17 cellular contexts compared by ENCODE assay signal in genomic region chr11:126842038-126842437, GRCh38.
"Had no signal": no experiment of that assay in that cellular context is flagged by ENCODE, and none has a peak within 500 bp of the region (broad histone marks: within the 10 kb centered on the region; RNA-seq: fewer than 3 reads in every experiment).

No MANE protein-coding gene starts in this region.

- H3K4me1 ChIP-seq: adrenal gland, foreskin keratinocyte, left ventricle myocardium inferior, thyroid gland had no signal

- H3K27me3 ChIP-seq: adrenal gland, cardiac muscle cell, dorsolateral prefrontal cortex, foreskin keratinocyte, neutrophil, thyroid gland had no signal

- H3K4me3 Mint-ChIP-seq: T-helper 17 cell had no signal

- H3K4me3 ChIP-seq: adrenal gland, cardiac muscle cell, dorsolateral prefrontal cortex, left ventricle myocardium inferior, thyroid gland had no signal

- DNase-seq: activated CD4-positive, CD25-positive, alpha-beta regulatory T cell treated with anti-CD3 and anti-CD28 coated beads, Interleukin-2, amount 50 U/mL, for 72 hours; activated gamma-delta T cell treated with Interleukin-2 at 50 U/mL for 16 hours; adrenal gland; foreskin keratinocyte; glutamatergic neuron; hippocampal formation; left ventricle myocardium inferior; stimulated activated CD4-positive, alpha-beta T cell treated with anti-CD3 and anti-CD28 coated beads, Interleukin-2, amount 100 ng/mL, for 24 hours; stimulated activated naive CD4-positive, alpha-beta T cell treated with Interleukin-2 at 50 U/mL for 16 hours; T-helper 17 cell; thyroid gland had no signal

- H3K9me3 ChIP-seq: adrenal gland, left ventricle myocardium inferior, neutrophil, thyroid gland had no signal

- ATAC-seq: activated naive CD4-positive, alpha-beta T cell treated with anti-CD3 and anti-CD28 coated beads, Interleukin-2, amount 50 U/mL, for 72 hours; foreskin keratinocyte; T-helper 17 cell had no signal

- H3K4me1 Mint-ChIP-seq: T-helper 17 cell had no signal

- H3K36me3 Mint-ChIP-seq: activated naive CD4-positive, alpha-beta T cell treated with anti-CD3 and anti-CD28 coated beads, Interleukin-2, amount 50 U/mL, for 72 hours had no signal

- H3K27ac Mint-ChIP-seq: activated naive CD4-positive, alpha-beta T cell treated with anti-CD3 and anti-CD28 coated beads, Interleukin-2, amount 50 U/mL, for 72 hours; T-helper 17 cell had no signal

- H3K36me3 ChIP-seq: adrenal gland, cardiac muscle cell, left ventricle myocardium inferior, neutrophil, thyroid gland had no signal

- H3K27ac ChIP-seq: adrenal gland, cardiac muscle cell, epithelial cell of prostate, foreskin keratinocyte, left ventricle myocardium inferior, neutrophil, thyroid gland, VCaP had no signal
